ENCODE assay signal across 22 cellular contexts in genomic region chr7:152590481-152590880, GRCh38.
"Had no signal": no experiment of that assay in that cellular context is flagged by ENCODE, and none has a peak within 500 bp of the region (broad histone marks: within the 10 kb centered on the region; RNA-seq: fewer than 3 reads in every experiment).

No MANE protein-coding gene starts in this region.

- H3K27me3 ChIP-seq: colonic mucosa, esophagus squamous epithelium, gastrocnemius medialis, heart right ventricle, left lung had no signal

- H3K9me3 ChIP-seq: colonic mucosa, esophagus squamous epithelium, gastrocnemius medialis, heart right ventricle, left lung, lower lobe of right lung had no signal

- H3K4me3 ChIP-seq: colonic mucosa, esophagus squamous epithelium, gastrocnemius medialis, heart right ventricle, left lung, lower lobe of right lung had no signal

- H3K27ac ChIP-seq: colonic mucosa, epithelial cell of prostate, esophagus squamous epithelium, gastrocnemius medialis, heart right ventricle, left lung, lower lobe of right lung had no signal

- ATAC-seq: effector memory CD8-positive, alpha-beta T cell; esophagus mucosa; gastrocnemius medialis; heart right ventricle; left cardiac atrium; left lung; left ventricle myocardium superior; lower lobe of right lung; naive thymus-derived CD4-positive, alpha-beta T cell had no signal

- DNase-seq: colonic mucosa; cortex of kidney; effector CD8-positive, alpha-beta T cell; effector memory CD8-positive, alpha-beta T cell; endodermal cell; erythroblast; esophagus squamous epithelium; foreskin fibroblast; foreskin melanocyte; gastrocnemius medialis; glutamatergic neuron; heart right ventricle; hippocampal formation; left cardiac atrium; left lung; left ventricle myocardium superior; lower lobe of right lung; mesenchymal stem cell; midbrain; naive thymus-derived CD4-positive, alpha-beta T cell had no signal

- H3K36me3 ChIP-seq: colonic mucosa, esophagus squamous epithelium, gastrocnemius medialis, heart right ventricle, left lung, lower lobe of right lung had no signal

- H3K4me1 ChIP-seq: colonic mucosa, esophagus squamous epithelium, gastrocnemius medialis, heart right ventricle, left lung, lower lobe of right lung had no signal
